In the genomic region with DNA sequence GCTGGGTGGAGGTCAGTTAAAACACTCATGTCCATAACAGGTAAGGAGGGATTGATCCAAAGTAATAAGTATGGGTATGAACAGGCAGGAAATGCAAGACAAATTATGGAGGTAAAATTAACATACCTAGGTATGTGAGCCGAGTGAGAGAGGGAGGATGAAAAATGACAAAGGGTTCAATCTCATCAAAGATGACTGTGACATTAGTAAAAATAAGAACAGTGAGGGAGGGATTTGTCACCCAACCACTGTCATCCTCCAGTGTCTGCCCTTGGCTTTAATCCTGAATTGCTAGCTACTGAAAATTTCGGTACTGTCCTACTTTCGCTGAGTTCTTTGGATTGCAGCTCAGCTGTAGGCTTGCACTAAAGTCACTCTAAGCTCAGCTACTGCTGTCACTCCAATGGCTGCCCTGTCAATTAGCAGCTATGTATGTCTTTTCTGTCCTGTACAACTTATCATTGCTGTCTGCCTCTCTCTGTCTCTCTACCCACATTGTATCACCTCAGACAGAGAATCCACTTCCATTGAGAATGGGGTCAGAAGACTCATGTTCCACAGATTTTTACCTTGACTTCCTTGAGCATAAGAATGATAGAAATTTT, we compare ENCODE assay signal across 1 cellular context.
TF ChIP-seq lines count a peak whose summit lies in the region.

No MANE protein-coding gene starts in this region.

TF ChIP-seq in K562, 482 proteins besides CTCF, POLR2A, EP300 and RAD21 (continued from another document):
- TF ChIP-seq HNRNPK (IDR thresholded peaks at IDR 0.05; ENCODE audit: low read depth, low read length, poor library complexity, severe bottlenecking): no peak
- no peak for TF ChIP-seq CXXC5 (CRISPR knock-in tag; IDR thresholded peaks at IDR 0.05)
